In the genomic region with DNA sequence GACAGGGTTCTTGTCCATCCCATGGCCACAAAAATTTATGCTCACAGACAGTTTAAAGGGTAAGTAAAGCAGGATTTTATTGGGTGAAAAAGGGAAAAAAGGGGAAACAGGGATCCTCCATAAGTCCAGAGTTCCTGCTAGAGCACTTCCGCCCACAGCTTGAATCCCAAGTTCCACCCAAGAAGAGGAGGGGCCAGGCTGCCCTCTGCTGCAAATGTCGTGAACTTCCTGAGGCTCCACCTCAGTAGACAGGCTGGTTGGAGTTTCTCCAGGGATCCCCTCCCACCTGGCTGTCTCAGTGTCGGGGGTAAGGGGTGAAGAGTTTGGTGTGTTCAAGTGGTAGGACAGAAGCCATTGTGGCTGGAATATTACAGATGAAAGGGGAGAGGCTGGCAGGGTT, we compare ENCODE assay signal across 21 cellular contexts.
DNase-seq lines count a peak whose midpoint lies in the region; ATAC-seq and TF ChIP-seq lines count a peak whose summit lies in the region.
"Had no signal": no experiment of that assay in that cellular context is flagged by ENCODE, and none has a peak within 500 bp of the region (broad histone marks: within the 10 kb centered on the region; RNA-seq: fewer than 3 reads in every experiment).

No MANE protein-coding gene starts in this region.

- H3K4me3 ChIP-seq in endodermal cell (ENCODE audit: low read length) (no peak overlapping the region), gastroesophageal sphincter (no peak overlapping the region)
- H3K4me3 ChIP-seq: lung, right atrium auricular region had no signal

- TF ChIP-seq CTCF in endodermal cell (conservative IDR thresholded peaks at IDR 0.05) (peak; percentile 74), progenitor cell of endocrine pancreas (IDR thresholded peaks at IDR 0.05; ENCODE audit: unreplicated experiment) (peak; percentile 16), gastroesophageal sphincter (IDR thresholded peaks at IDR 0.05) (no peak)

- H3K4me3 Mint-ChIP-seq in endodermal cell (no peak overlapping the region), progenitor cell of endocrine pancreas (ENCODE audit: low read depth) (no peak overlapping the region)
- H3K4me3 Mint-ChIP-seq: activated CD4-positive, alpha-beta T cell treated with anti-CD3 and anti-CD28 coated beads, Interleukin-2, amount 10 ng/mL, durations not matched to agents 7 days and 5 days; B cell; brain; immature natural killer cell had no signal

- peak; percentile 16 for DNase-seq in NCI-H2171 treated with DMSO at 0.1 percent for 48 hours (lab: John Stamatoyannopoulos, UW)
- no peak for DNase-seq in NCI-H2171 (lab: John Stamatoyannopoulos, UW)
- peak; percentile 4 for DNase-seq in HT1080 (ENCODE audit: low read depth)
- peak; percentile 79 for DNase-seq in endodermal cell
- DNase-seq in progenitor cell of endocrine pancreas (ENCODE audit: low spot score, unreplicated experiment) = no peak
- DNase-seq in caudate nucleus (lab: John Stamatoyannopoulos, UW) = no peak
- DNase-seq in stimulated activated CD4-positive, alpha-beta T cell treated with anti-CD3 and anti-CD28 coated beads, Interleukin-15, amount 100 ng/mL, for 24 hours = no peak
- DNase-seq: activated CD4-positive, alpha-beta T cell treated with anti-CD3 and anti-CD28 coated beads, Interleukin-2, amount 10 ng/mL, durations not matched to agents 7 days and 5 days; GOT3; head of caudate nucleus; immature natural killer cell; NCI-H2029; occipital lobe; SHP77; stimulated activated CD8-positive, alpha-beta memory T cell treated with anti-CD3 and anti-CD28 coated beads, Interleukin-4, amount 100 ng/mL, for 48 hours; T-helper 1 cell had no signal

- ATAC-seq in gastroesophageal sphincter = no peak

- 74 to 88% methylated on average over 1 to 3 of the region's 3 CpGs for WGBS in endodermal cell (ENCODE audit: insufficient coverage in 1 of 2, insufficient read length in 1 of 2), 2 experiments
- 75% methylated on average over 3 of the region's 3 CpGs; no CpG with 5 or more reads in 1 of the 2 donors for WGBS in gastroesophageal sphincter (ENCODE audit: low coverage in 1 of 2), 2 donors

- peaks cover 2% of the 10 kb centered on the region for H3K9me3 Mint-ChIP-seq in endodermal cell
- no peaks in the 10 kb centered on the region for H3K9me3 Mint-ChIP-seq in progenitor cell of endocrine pancreas (ENCODE audit: low read depth)
- H3K9me3 Mint-ChIP-seq: activated CD4-positive, alpha-beta T cell treated with anti-CD3 and anti-CD28 coated beads, Interleukin-2, amount 10 ng/mL, durations not matched to agents 7 days and 5 days had no signal

- H3K27me3 ChIP-seq in endodermal cell (ENCODE audit: control insufficient read depth, insufficient read depth, low read length, poor library complexity, severe bottlenecking) (no peaks in the 10 kb centered on the region), gastroesophageal sphincter (no peaks in the 10 kb centered on the region)
- H3K27me3 ChIP-seq: right atrium auricular region had no signal

- TF ChIP-seq POLR2A in gastroesophageal sphincter (IDR thresholded peaks at IDR 0.05) = no peak

- H3K4me1 ChIP-seq in endodermal cell (ENCODE audit: control insufficient read depth, insufficient read depth, low read length) = no peaks in the 10 kb centered on the region
- no peaks in the 10 kb centered on the region for H3K4me1 ChIP-seq in gastroesophageal sphincter
- H3K4me1 ChIP-seq: right atrium auricular region had no signal

- H3K9me3 ChIP-seq in endodermal cell (ENCODE audit: control insufficient read depth, low read length) (no peaks in the 10 kb centered on the region), gastroesophageal sphincter (no peaks in the 10 kb centered on the region)
- H3K9me3 ChIP-seq: right atrium auricular region had no signal

- TF ChIP-seq EP300 in gastroesophageal sphincter (IDR thresholded peaks at IDR 0.05) = no peak

- peaks cover 11% of the 10 kb centered on the region for H3K4me1 Mint-ChIP-seq in endodermal cell
- peaks cover 5% of the 10 kb centered on the region for H3K4me1 Mint-ChIP-seq in progenitor cell of endocrine pancreas (ENCODE audit: low read depth)
- H3K4me1 Mint-ChIP-seq: activated CD4-positive, alpha-beta T cell treated with anti-CD3 and anti-CD28 coated beads, Interleukin-2, amount 10 ng/mL, durations not matched to agents 7 days and 5 days; B cell; brain; immature natural killer cell had no signal

- no peak overlapping the region for H3K27ac ChIP-seq in endodermal cell (ENCODE audit: low read depth, low read length)
- no peak overlapping the region for H3K27ac ChIP-seq in caudate nucleus (ENCODE audit: low read depth, low read length)
- no peak overlapping the region for H3K27ac ChIP-seq in gastroesophageal sphincter
- H3K27ac ChIP-seq: right atrium auricular region had no signal

- H3K9ac ChIP-seq in endodermal cell (ENCODE audit: extremely low read depth, low read length, poor library complexity, severe bottlenecking) = no peak overlapping the region

- H3K36me3 ChIP-seq in endodermal cell (ENCODE audit: control insufficient read depth, insufficient read depth, low read length) = no peaks in the 10 kb centered on the region
- H3K36me3 ChIP-seq in gastroesophageal sphincter = no peaks in the 10 kb centered on the region
- H3K36me3 ChIP-seq: right atrium auricular region had no signal

- no peaks in the 10 kb centered on the region for H3K36me3 Mint-ChIP-seq in endodermal cell (ENCODE audit: low read depth)
- H3K36me3 Mint-ChIP-seq in progenitor cell of endocrine pancreas (ENCODE audit: insufficient read depth) = no peaks in the 10 kb centered on the region
- H3K36me3 Mint-ChIP-seq: brain had no signal

- H3K27ac Mint-ChIP-seq in endodermal cell = no peak overlapping the region
- H3K27ac Mint-ChIP-seq in progenitor cell of endocrine pancreas = no peak overlapping the region
- H3K27ac Mint-ChIP-seq: activated CD4-positive, alpha-beta T cell treated with anti-CD3 and anti-CD28 coated beads, Interleukin-2, amount 10 ng/mL, durations not matched to agents 7 days and 5 days; B cell; brain; immature natural killer cell had no signal

- H3K27me3 Mint-ChIP-seq in endodermal cell (ENCODE audit: insufficient read depth) (no peaks in the 10 kb centered on the region), progenitor cell of endocrine pancreas (no peaks in the 10 kb centered on the region)
- H3K27me3 Mint-ChIP-seq: activated CD4-positive, alpha-beta T cell treated with anti-CD3 and anti-CD28 coated beads, Interleukin-2, amount 10 ng/mL, durations not matched to agents 7 days and 5 days; B cell; brain had no signal

Comparison
In these comparisons a context has a peak if more than half of its experiments do, and no peak if none do; other contexts are left out.
1. DNase-seq: peak in NCI-H2171 treated with DMSO at 0.1 percent for 48 hours (single experiment), HT1080 (single experiment) and endodermal cell (single experiment); none in NCI-H2171 (single experiment), progenitor cell of endocrine pancreas (single experiment), caudate nucleus (0 of 61) and stimulated activated CD4-positive, alpha-beta T cell treated with anti-CD3 and anti-CD28 coated beads, Interleukin-15, amount 100 ng/mL, for 24 hours (single experiment).
2. CTCF ChIP-seq: peak in endodermal cell (single experiment) and progenitor cell of endocrine pancreas (single experiment); none in gastroesophageal sphincter (0 of 4).